In the genomic region with DNA sequence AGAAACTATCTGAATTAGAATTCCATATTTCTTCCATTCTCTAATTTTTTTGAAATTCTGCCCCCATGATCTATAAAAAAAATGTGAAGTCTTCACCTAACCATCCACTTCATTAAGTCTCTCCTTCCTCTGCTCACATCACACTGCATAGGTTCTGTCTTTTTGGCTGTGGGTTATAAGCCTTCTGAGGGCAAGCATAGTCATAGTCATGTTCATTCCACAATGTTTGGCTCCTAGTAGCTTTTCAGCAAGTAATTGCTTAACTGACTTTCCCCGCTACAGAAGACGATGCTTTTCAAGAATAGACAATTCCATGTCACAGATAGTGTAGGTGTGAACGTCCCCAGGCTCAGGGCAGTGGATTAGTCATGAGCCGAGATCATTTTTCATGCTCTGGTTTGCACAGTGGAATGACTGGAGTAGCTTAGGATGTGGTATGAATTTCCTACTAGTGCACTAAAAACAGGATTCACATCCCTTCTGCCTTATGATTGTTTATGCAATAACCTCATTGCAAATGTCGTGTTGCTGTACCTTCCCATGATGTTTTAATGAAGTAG, we compare ENCODE assay signal across 11 cellular contexts. TPM values are rescaled to one million over a fixed set of nuclear protein-coding genes. Genes with fewer than 3 reads are reported as not detected.
A peak's percentile ranks its signal among the peaks of the same experiment; 100 is the strongest.
DNase-seq lines count a peak whose midpoint lies in the region; ATAC-seq and TF ChIP-seq lines count a peak whose summit lies in the region.
"Had no signal": no experiment of that assay in that cellular context is flagged by ENCODE, and none has a peak within 500 bp of the region (broad histone marks: within the 10 kb centered on the region; RNA-seq: fewer than 3 reads in every experiment).

No MANE protein-coding gene starts in this region.

- no peak for TF ChIP-seq CTCF in CD14-positive monocyte (IDR thresholded peaks at IDR 0.05)

- peaks cover 0 to 4% (median 1%) of the 10 kb centered on the region in 3 donors for H3K27me3 Mint-ChIP-seq in CD14-positive monocyte (ENCODE audit: low read depth in 3 of 3)
- no peaks in the 10 kb centered on the region for H3K27me3 Mint-ChIP-seq in activated T-helper 2 cell treated with anti-CD3 and anti-CD28 coated beads, Interferon-gamma antibody, Interleukin-2, Interleukin-4, amounts not matched to agents 10 μg/mL and 5 μg/mL and 100 μg/mL, durations not matched to agents 14 hours and 24 hours and 36 hours (ENCODE audit: low read depth)

- H3K4me3 Mint-ChIP-seq in CD14-positive monocyte, result no peak overlapping the region
- no peak overlapping the region for H3K4me3 Mint-ChIP-seq in activated T-helper 2 cell treated with anti-CD3 and anti-CD28 coated beads, Interferon-gamma antibody, Interleukin-2, Interleukin-4, amounts not matched to agents 10 μg/mL and 5 μg/mL and 100 μg/mL, durations not matched to agents 14 hours and 24 hours and 36 hours (ENCODE audit: low read depth)

- no peak for ATAC-seq in HG02623 (IDR thresholded peaks at IDR 0.05; ENCODE audit: unreplicated experiment)
- ATAC-seq in HG02588 (IDR thresholded peaks at IDR 0.05; ENCODE audit: unreplicated experiment), result no peak

- peaks cover 4 to 6% of the 10 kb centered on the region in 2 donors for H3K36me3 Mint-ChIP-seq in CD14-positive monocyte
- H3K36me3 Mint-ChIP-seq in activated T-helper 2 cell treated with anti-CD3 and anti-CD28 coated beads, Interferon-gamma antibody, Interleukin-2, Interleukin-4, amounts not matched to agents 10 μg/mL and 5 μg/mL and 100 μg/mL, durations not matched to agents 14 hours and 24 hours and 36 hours (ENCODE audit: low read depth), result peaks cover 3% of the 10 kb centered on the region

- H3K9me3 Mint-ChIP-seq in CD14-positive monocyte, result peaks cover 0 to 5% (median 0%) of the 10 kb centered on the region in 7 donors
- H3K9me3 Mint-ChIP-seq in activated T-helper 2 cell treated with anti-CD3 and anti-CD28 coated beads, Interferon-gamma antibody, Interleukin-2, Interleukin-4, amounts not matched to agents 10 μg/mL and 5 μg/mL and 100 μg/mL, durations not matched to agents 14 hours and 24 hours and 36 hours, result no peaks in the 10 kb centered on the region
- H3K9me3 Mint-ChIP-seq: stimulated activated effector memory CD8-positive, alpha-beta T cell treated with anti-CD3 and anti-CD28 coated beads, Interleukin-12 subunit alpha, Interleukin-12 subunit beta, amount 100 ng/mL, for 72 hours had no signal

- intact Hi-C loops in CD14-positive monocyte (cut with micrococcal nuclease), result loop anchor here in 1 of 2 donors (5.0 kb wide), 2 partner anchors 43 to 138 kb away; no protein-coding TSS in a partner anchor
- intact Hi-C loops in activated T-helper 2 cell treated with anti-CD3 and anti-CD28 coated beads, Interferon-gamma antibody, Interleukin-2, Interleukin-4, amounts not matched to agents 10 μg/mL and 5 μg/mL and 100 μg/mL, durations not matched to agents 14 hours and 24 hours and 36 hours (cut with micrococcal nuclease), result loop anchor here (5.0 kb wide), 1 partner anchor 268 kb away; no protein-coding TSS in a partner anchor

- H3K4me1 Mint-ChIP-seq in CD14-positive monocyte, result peaks cover 79% of the 10 kb centered on the region
- peaks cover 61% of the 10 kb centered on the region for H3K4me1 Mint-ChIP-seq in activated T-helper 2 cell treated with anti-CD3 and anti-CD28 coated beads, Interferon-gamma antibody, Interleukin-2, Interleukin-4, amounts not matched to agents 10 μg/mL and 5 μg/mL and 100 μg/mL, durations not matched to agents 14 hours and 24 hours and 36 hours (ENCODE audit: low read depth)

- DNase-seq in CD14-positive monocyte (ENCODE audit: low spot score) (no peak), HT1080 (ENCODE audit: low read depth) (peak; percentile 40), iris pigment epithelial cell (ENCODE audit: low read depth) (peak; percentile 25), GM19238 (ENCODE audit: insufficient read length, low spot score) (no peak)
- DNase-seq in activated T-helper 2 cell treated with anti-CD3 and anti-CD28 coated beads, Interferon-gamma antibody, Interleukin-2, Interleukin-4, amounts not matched to agents 10 μg/mL and 5 μg/mL and 100 μg/mL, durations not matched to agents 14 hours and 24 hours and 36 hours (ENCODE audit: low spot score), result no peak
- no peak for DNase-seq in stimulated activated CD4-positive, alpha-beta T cell treated with anti-CD3 and anti-CD28 coated beads, Interleukin-15, amount 100 ng/mL, for 24 hours
- DNase-seq: effector CD4-positive, alpha-beta T cell; NCI-H187 treated with DMSO at 0.1 percent for 48 hours had no signal

- H3K27ac Mint-ChIP-seq in CD14-positive monocyte, result peak overlapping the region; percentile 98 to 100 (median 99)
- peak overlapping the region; percentile 93 for H3K27ac Mint-ChIP-seq in activated T-helper 2 cell treated with anti-CD3 and anti-CD28 coated beads, Interferon-gamma antibody, Interleukin-2, Interleukin-4, amounts not matched to agents 10 μg/mL and 5 μg/mL and 100 μg/mL, durations not matched to agents 14 hours and 24 hours and 36 hours

RNA-seq across cellular contexts. Expression of gene WRNIP1, which starts 29.1 kb away (rescaled TPM):
- polyA plus RNA-seq in CD14-positive monocyte, result 10 to 100 TPM; 17.5 to 17.8 TPM
- 82.7 and 88.5 TPM in 2 replicates for total RNA-seq in HT1080 (2014; rRNA removed; shearing (Covaris generic))
- polyA plus RNA-seq in HT1080 (2015; cell fraction: cytosol; rRNA removed), result 53.5 and 53.7 TPM in 2 replicates
- 43.0 and 46.5 TPM in 2 replicates for polyA plus RNA-seq in HT1080 (2015; cell fraction: nucleus; rRNA removed)
- total RNA-seq in activated T-helper 2 cell treated with anti-CD3 and anti-CD28 coated beads, Interferon-gamma antibody, Interleukin-2, Interleukin-4, amounts not matched to agents 10 μg/mL and 5 μg/mL and 100 μg/mL, durations not matched to agents 14 hours and 24 hours and 36 hours, result 47.2 and 47.8 TPM in 2 replicates

RNA-seq across cellular contexts. Expression of gene MYLK4, which starts 43.5 kb away (rescaled TPM):
- under 1 TPM; 0.04 to 0.08 TPM for polyA plus RNA-seq in CD14-positive monocyte
- total RNA-seq in HT1080 (2014; rRNA removed; shearing (Covaris generic)), result 0.02 TPM in 1 of 2 replicates, not detected in the other
- polyA plus RNA-seq in HT1080 (2015; cell fraction: cytosol; rRNA removed), result 0.07 TPM in 2 replicates
- polyA plus RNA-seq in HT1080 (2015; cell fraction: nucleus; rRNA removed), result 0.13 and 0.42 TPM in 2 replicates
- total RNA-seq in activated T-helper 2 cell treated with anti-CD3 and anti-CD28 coated beads, Interferon-gamma antibody, Interleukin-2, Interleukin-4, amounts not matched to agents 10 μg/mL and 5 μg/mL and 100 μg/mL, durations not matched to agents 14 hours and 24 hours and 36 hours, result 0.21 and 0.23 TPM in 2 replicates

RNA-seq across cellular contexts. Expression of gene SERPINB1, which starts 47.4 kb away (rescaled TPM):
- 100 to 1,000 TPM; 306 to 307 TPM for polyA plus RNA-seq in CD14-positive monocyte
- 1.4 and 1.8 TPM in 2 replicates for total RNA-seq in HT1080 (2014; rRNA removed; shearing (Covaris generic))
- 15.2 and 16.3 TPM in 2 replicates for polyA plus RNA-seq in HT1080 (2015; cell fraction: cytosol; rRNA removed)
- 11.7 and 12.7 TPM in 2 replicates for polyA plus RNA-seq in HT1080 (2015; cell fraction: nucleus; rRNA removed)
- total RNA-seq in activated T-helper 2 cell treated with anti-CD3 and anti-CD28 coated beads, Interferon-gamma antibody, Interleukin-2, Interleukin-4, amounts not matched to agents 10 μg/mL and 5 μg/mL and 100 μg/mL, durations not matched to agents 14 hours and 24 hours and 36 hours, result 102 and 103 TPM in 2 replicates

Comparison
In these comparisons a context has a peak if more than half of its experiments do, and no peak if none do; other contexts are left out.
1. DNase-seq: peak in HT1080 (single experiment) and iris pigment epithelial cell (single experiment); none in CD14-positive monocyte (single experiment), activated T-helper 2 cell treated with anti-CD3 and anti-CD28 coated beads, Interferon-gamma antibody, Interleukin-2, Interleukin-4, amounts not matched to agents 10 μg/mL and 5 μg/mL and 100 μg/mL, durations not matched to agents 14 hours and 24 hours and 36 hours (single experiment), GM19238 (single experiment) and stimulated activated CD4-positive, alpha-beta T cell treated with anti-CD3 and anti-CD28 coated beads, Interleukin-15, amount 100 ng/mL, for 24 hours (single experiment).
2. RNA of gene SERPINB1, which starts 47.4 kb away (total RNA-seq): 102 to 103 TPM in activated T-helper 2 cell treated with anti-CD3 and anti-CD28 coated beads, Interferon-gamma antibody, Interleukin-2, Interleukin-4, amounts not matched to agents 10 μg/mL and 5 μg/mL and 100 μg/mL, durations not matched to agents 14 hours and 24 hours and 36 hours; 1.4 to 1.8 TPM in HT1080; every median in the first group is over 10 times any median in the second.